8 cellular contexts compared by ENCODE assay signal in the genomic region with DNA sequence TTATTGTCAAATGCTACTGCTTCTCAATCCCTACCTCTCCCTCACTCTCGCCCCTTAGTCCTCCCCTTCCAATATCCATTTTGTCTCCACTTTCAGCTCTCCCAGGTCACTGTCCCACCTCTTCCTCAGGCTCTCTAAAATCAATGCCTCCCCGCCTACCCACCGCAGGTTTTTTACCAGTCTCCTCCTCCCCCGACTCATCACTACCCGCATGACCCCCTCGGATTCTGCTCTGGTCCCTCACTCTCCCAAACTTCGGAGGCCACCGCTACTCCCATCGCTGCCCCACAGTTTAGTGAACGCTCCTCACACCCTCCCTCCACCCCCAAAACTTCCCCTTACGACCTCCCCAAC. TPM values are rescaled to one million over a fixed set of nuclear protein-coding genes. Genes with fewer than 3 reads are reported as not detected.
DNase-seq lines count a peak whose midpoint lies in the region; ATAC-seq lines count a peak whose summit lies in the region.

No MANE protein-coding gene starts in this region.

- peak; percentile 15 to 26 for ATAC-seq in activated naive CD4-positive, alpha-beta T cell treated with anti-CD3 and anti-CD28 coated beads, Interleukin-2, amount 50 U/mL, for 72 hours
- ATAC-seq in left ventricle myocardium superior = peak; percentile 25
- ATAC-seq in GM19023 (IDR thresholded peaks at IDR 0.05; ENCODE audit: unreplicated experiment) = no peak

- H3K4me3 ChIP-seq in skeletal muscle cell (ENCODE audit: low read depth, low read length) = peak overlapping the region; percentile 87

- peaks cover 11 to 23% of the 10 kb centered on the region in 2 donors for H3K36me3 Mint-ChIP-seq in activated naive CD4-positive, alpha-beta T cell treated with anti-CD3 and anti-CD28 coated beads, Interleukin-2, amount 50 U/mL, for 72 hours

- H3K9me3 Mint-ChIP-seq in activated naive CD4-positive, alpha-beta T cell treated with anti-CD3 and anti-CD28 coated beads, Interleukin-2, amount 50 U/mL, for 72 hours = no peaks in the 10 kb centered on the region

- DNase-seq in activated CD4-positive, alpha-beta T cell treated with anti-CD3 and anti-CD28 coated beads for 48 hours = peak; percentile 53
- no peak for DNase-seq in activated CD4-positive, alpha-beta T cell treated with anti-CD3 and anti-CD28 coated beads, Interleukin-2, amount 50 U/mL, for 4 hours
- DNase-seq in M059J (ENCODE audit: low read depth) = peak; percentile 20
- peak in 1 of 2 donors; percentile 39 for DNase-seq in activated naive CD4-positive, alpha-beta T cell treated with anti-CD3 and anti-CD28 coated beads, Interleukin-2, amount 50 U/mL, for 72 hours (ENCODE audit: low spot score in 2 of 2)
- DNase-seq in left ventricle myocardium superior = no peak
- DNase-seq in skeletal muscle cell (ENCODE audit: low read depth) = no peak
- DNase-seq in NCI-H187 treated with DMSO at 0.1 percent for 48 hours (lab: John Stamatoyannopoulos, UW) = no peak

- intact Hi-C loops in left ventricle myocardium superior (cut with micrococcal nuclease) = no loop called here

- H3K27ac Mint-ChIP-seq in activated naive CD4-positive, alpha-beta T cell treated with anti-CD3 and anti-CD28 coated beads, Interleukin-2, amount 50 U/mL, for 72 hours = peak overlapping the region; percentile 93 to 95

RNA-seq across cellular contexts. Expression of a gene that starts 0.5 kb away (rescaled TPM):
- total RNA-seq in M059J (2014; rRNA removed; shearing (Covaris generic)) = 8.1 and 13.1 TPM in 2 replicates
- 10 to 100 TPM; 49.8 to 55.9 TPM for total RNA-seq in activated naive CD4-positive, alpha-beta T cell treated with anti-CD3 and anti-CD28 coated beads, Interleukin-2, amount 50 U/mL, for 72 hours
- 6.1 TPM for total RNA-seq in left ventricle myocardium superior

RNA-seq across cellular contexts. Expression of a gene that starts 7.8 kb away (rescaled TPM):
- 3.1 and 4.5 TPM in 2 replicates for total RNA-seq in M059J (2014; rRNA removed; shearing (Covaris generic))
- 10 to 100 TPM; 32.5 to 52.1 TPM for total RNA-seq in activated naive CD4-positive, alpha-beta T cell treated with anti-CD3 and anti-CD28 coated beads, Interleukin-2, amount 50 U/mL, for 72 hours
- 0.50 TPM for total RNA-seq in left ventricle myocardium superior

Comparison
In these comparisons a context has a peak if more than half of its experiments do, and no peak if none do; other contexts are left out.
1. DNase-seq: peak in activated CD4-positive, alpha-beta T cell treated with anti-CD3 and anti-CD28 coated beads for 48 hours (single experiment) and M059J (single experiment); none in activated CD4-positive, alpha-beta T cell treated with anti-CD3 and anti-CD28 coated beads, Interleukin-2, amount 50 U/mL, for 4 hours (0 of 2), left ventricle myocardium superior (single experiment), skeletal muscle cell (single experiment) and NCI-H187 treated with DMSO at 0.1 percent for 48 hours (single experiment).